Comparison of ENCODE assay signal across 17 cellular contexts in the genomic region with DNA sequence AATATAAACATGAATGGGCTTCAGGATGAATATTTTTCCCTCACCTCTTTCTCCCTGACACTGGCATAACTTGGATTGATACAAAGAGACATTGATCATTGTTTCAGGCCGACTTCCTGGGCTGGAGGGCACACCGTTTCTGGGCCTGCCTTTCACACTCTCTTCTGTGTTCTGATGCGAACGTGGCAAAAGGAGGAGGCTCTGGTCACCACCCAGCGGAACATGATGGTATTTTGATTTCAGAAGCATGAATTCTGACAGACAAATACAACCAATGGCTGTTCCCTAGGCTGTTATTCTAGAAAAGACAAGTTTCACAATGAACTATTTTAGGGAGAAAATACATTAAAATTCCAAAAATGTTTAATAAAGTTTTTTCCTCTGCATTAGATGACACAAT.
DNase-seq lines count a peak whose midpoint lies in the region; ATAC-seq, FAIRE-seq and TF ChIP-seq lines count a peak whose summit lies in the region.
"Had no signal": no experiment of that assay in that cellular context is flagged by ENCODE, and none has a peak within 500 bp of the region (broad histone marks: within the 10 kb centered on the region; RNA-seq: fewer than 3 reads in every experiment).

No MANE protein-coding gene starts in this region.

- ATAC-seq in Panc1 (no peak), K562 (peak; percentile 74), GM18870 (IDR thresholded peaks at IDR 0.05; ENCODE audit: unreplicated experiment) (no peak)
- ATAC-seq: SK-N-SH treated with all-trans-retinoic acid at 6 μM for 48 hours had no signal

- no peaks in the 10 kb centered on the region for H3K79me2 ChIP-seq in K562 (ENCODE audit: control insufficient read depth, insufficient read depth, low read length)

- POLR2A ChIA-PET in Panc1 (lab: Charles Lee), result no interaction called here
- POLR2A ChIA-PET in K562 (lab: Yijun Ruan, JAX), result no interaction called here

- intact Hi-C loops in Panc1 (cut with micrococcal nuclease; ENCODE audit: unreplicated experiment), result no loop called here
- intact Hi-C loops in K562 (cut with micrococcal nuclease), result no loop called here
- intact Hi-C loops in posterior cingulate gyrus (cut with DNase I), result no loop called here

- no peak overlapping the region for H3K9ac ChIP-seq in K562 (ENCODE audit: insufficient read depth in 1 of 2, low read depth in 2 of 2, low read length in 2 of 2)

- H3K27me3 ChIP-seq in Panc1 (ENCODE audit: control insufficient read depth, insufficient read depth, low read length) (no peaks in the 10 kb centered on the region), K562 (ENCODE audit: control insufficient read depth in 2 of 2, insufficient read depth in 2 of 2, low read length in 2 of 2) (no peaks in the 10 kb centered on the region)

- TF ChIP-seq CTCF in Panc1 (IDR thresholded peaks at IDR 0.05) (peak; percentile 23), K562 (IDR thresholded peaks at IDR 0.05 in 2 of 3, conservative IDR thresholded peaks at IDR 0.05 in 1 of 3; ENCODE audit: insufficient read depth in 2 of 3, low read depth in 1 of 3, low read length in 3 of 3) (peak in 2 of 3 experiments; percentile 27; a peak in 2 of 6 replicates)

- H3K4me3 ChIP-seq in Panc1 (ENCODE audit: low read depth in 2 of 2, low read length in 2 of 2) (no peak overlapping the region), K562 (no peak overlapping the region)
- H3K4me3 ChIP-seq: A549 had no signal

- CTCF ChIA-PET in Panc1 (lab: Charles Lee), result no interaction called here
- CTCF ChIA-PET in K562 (lab: Yijun Ruan, JAX; ENCODE audit: low intra/inter-chr PET ratio), result no interaction called here

- H3K4me2 ChIP-seq in K562 (ENCODE audit: insufficient read depth, low read length), result no peak overlapping the region
- H3K4me2 ChIP-seq: A549 had no signal

- H3K4me1 ChIP-seq in Panc1 (ENCODE audit: control insufficient read depth, insufficient read depth, low read length) (no peaks in the 10 kb centered on the region), K562 (replicated peaks in 1 of 2; ENCODE audit: control insufficient read depth in 2 of 2, insufficient read depth in 2 of 2, low read length in 2 of 2) (no peaks in the 10 kb centered on the region; a peak in 1 of 5 replicates)
- H3K4me1 ChIP-seq: A549 had no signal

- in situ Hi-C loops in Panc1 (cut with HindIII; ENCODE audit: low pct_unique_long_range_greater_than_20kb, low sequenced_read_pairs) (no loop called here), K562 (cut with MboI) (no loop called here)

- DNase-seq in COLO829 (ENCODE audit: low spot score) (peak; percentile 1), HT-29 (ENCODE audit: low spot score) (peak; percentile 26), Panc1 (ENCODE audit: low read depth, low spot score) (no peak), K562 (ENCODE audit: extremely low read depth in 1 of 4, low spot score in 3 of 4) (peak in 2 of 4 experiments; percentile 25 to 42), posterior cingulate gyrus (no peak)
- no peak for DNase-seq in activated CD4-positive, alpha-beta T cell treated with anti-CD3 and anti-CD28 coated beads for 1 hour
- DNase-seq: C1 segment of cervical spinal cord, H7, MM.1S, NCI-H1092 treated with DMSO at 0.1 percent for 48 hours, NCI-H187, NCI-H526 treated with DMSO at 0.1 percent for 48 hours, SHP77 had no signal

- no peak for TF ChIP-seq POLR2A in K562 (conservative IDR thresholded peaks at IDR 0.05)

- no peak for TF ChIP-seq EP300 in K562 (IDR thresholded peaks at IDR 0.05; ENCODE audit: low read length)

- peak; percentile 73 for FAIRE-seq in K562 (lab: Jason Lieb, UNC)
- FAIRE-seq: A549, GM12892 had no signal

- no TSS peak for BruUV-seq in Panc1 (replicated peaks; lab: Mats Ljungman, UMichigan)
- BruUV-seq in K562 (replicated peaks; lab: Mats Ljungman, UMichigan), result no TSS peak

- no peaks in the 10 kb centered on the region for H4K20me1 ChIP-seq in K562 (replicated peaks; ENCODE audit: control insufficient read depth, insufficient read depth, low read length)

- H3K27ac ChIP-seq in Panc1 (ENCODE audit: low read length), result no peak overlapping the region
- no peak overlapping the region for H3K27ac ChIP-seq in K562 (ENCODE audit: extremely low read depth, low read depth, low read length)
- H3K27ac ChIP-seq: A549 had no signal

- no peaks in the 10 kb centered on the region; the same call in 1 of the 2 replicates for H3K9me3 ChIP-seq in Panc1 (ENCODE audit: control insufficient read depth, insufficient read depth, low read depth, low read length)
- 0 out of 2 replicates have a peak, but pooled peaks cover 2% of the 10 kb centered on the region for H3K9me3 ChIP-seq in K562 (replicated peaks; ENCODE audit: control insufficient read depth, insufficient read depth, low read depth, low read length)
- H3K9me3 ChIP-seq: A549 had no signal

- peak in 1 of 2 experiments; percentile 44; a peak in 1 of 4 replicates for TF ChIP-seq RAD21 in K562 (CRISPR knock-in tag; conservative IDR thresholded peaks at IDR 0.05 in 1 of 2, IDR thresholded peaks at IDR 0.05 in 1 of 2)

- no peaks in the 10 kb centered on the region for H3K9me1 ChIP-seq in K562 (ENCODE audit: control insufficient read depth, insufficient read depth, low read length)

- peak overlapping the region; percentile 54; the same call in 1 of the 2 replicates for H2AFZ ChIP-seq in K562 (ENCODE audit: low read depth, low read length)

- WGBS in K562 (ENCODE audit: insufficient coverage, low coverage, missing lambda C conversion rate), result 17% methylated on average over 5 of the region's 5 CpGs

- no peaks in the 10 kb centered on the region for H3K36me3 ChIP-seq in Panc1 (ENCODE audit: control insufficient read depth, insufficient read depth, low read length)
- H3K36me3 ChIP-seq in K562 (ENCODE audit: control insufficient read depth, insufficient read depth, low read length), result no peaks in the 10 kb centered on the region

TF ChIP-seq in K562, 482 proteins besides CTCF, POLR2A, EP300 and RAD21:
- TF ChIP-seq ZNF197 (CRISPR knock-in tag; IDR thresholded peaks at IDR 0.05; ENCODE audit: low read depth), result no peak
- no peak for TF ChIP-seq CXXC5 (CRISPR knock-in tag; IDR thresholded peaks at IDR 0.05)
- no peak for TF ChIP-seq FOSL1 (tag; conservative IDR thresholded peaks at IDR 0.05)
- no peak for TF ChIP-seq SMARCB1 (IDR thresholded peaks at IDR 0.05; ENCODE audit: insufficient read length, low read depth)

Comparison
In these comparisons a context has a peak if more than half of its experiments do, and no peak if none do; other contexts are left out.
1. DNase-seq: peak in COLO829 (single experiment) and HT-29 (single experiment); none in Panc1 (single experiment), activated CD4-positive, alpha-beta T cell treated with anti-CD3 and anti-CD28 coated beads for 1 hour (single experiment) and posterior cingulate gyrus (0 of 10).